In genomic region chr22:29603358-29604191, GRCh38 we compare ENCODE assay signal across 8 cellular contexts. TPM values are rescaled to one million over a fixed set of nuclear protein-coding genes. Genes with fewer than 3 reads are reported as not detected.
DNase-seq lines count a peak whose midpoint lies in the region; ATAC-seq and TF ChIP-seq lines count a peak whose summit lies in the region.

Gene NF2 (plus strand): TSS chr22:29603633. CDS start chr22:29603999, 366 bp downstream.

- peak within 1 kb of the TSS; percentile 35; the same call in 1 of the 2 replicates for H3K27ac ChIP-seq in PC-9
- H3K27ac ChIP-seq in epithelial cell of prostate, result peak within 1 kb of the TSS; percentile 67

- POLR2A ChIA-PET in PC-9 (lab: Charles Lee; ENCODE audit: unreplicated experiment), result interaction anchor here (0.7 kb wide), 1 partner anchor 9 kb away, joined by 3 read pairs; no protein-coding TSS in a partner anchor

- H3K36me3 ChIP-seq in PC-9 (ENCODE audit: low read depth), result no peaks in the 10 kb centered on the region; the same call in 1 of the 2 replicates

- BruUV-seq in PC-9 (replicated peaks; lab: Mats Ljungman, UMichigan), result no TSS peak

- CTCF ChIA-PET in PC-9 (lab: Charles Lee), result interaction anchor here (0.5 to 1.0 kb wide), 2 partner anchors 22 to 485 kb away, joined by 4 read pairs; no protein-coding TSS in a partner anchor

- peak within 1 kb of the TSS; percentile 92 for H2AFZ ChIP-seq in PC-9

- peaks cover 40% of the 10 kb centered on the region for H3K4me1 ChIP-seq in PC-9 (replicated peaks; ENCODE audit: insufficient read depth)

- peaks cover 50% of the 10 kb centered on the region for H3K79me2 ChIP-seq in PC-9 (ENCODE audit: low read depth)

- H3K9me3 ChIP-seq in PC-9 (ENCODE audit: insufficient read depth, low read depth), result no peaks in the 10 kb centered on the region

- DNase-seq in DMS53 (lab: John Stamatoyannopoulos, UW) (peak; percentile 95), PC-9 (peak; percentile 96 to 98), epithelial cell of prostate (ENCODE audit: low read depth, low spot score) (peak; percentile 96), mucosa of gallbladder (ENCODE audit: low spot score) (peak; percentile 99)
- peak; percentile 99 for DNase-seq in Jurkat, Clone E6-1 (ENCODE audit: low read depth, low spot score)
- peak; percentile 98 for DNase-seq in activated T-cell treated with anti-CD3 and anti-CD28 coated beads, Interleukin-2, amount 50 U/mL, for 1 hour
- peak; percentile 95 to 96 for DNase-seq in stimulated activated CD8-positive, alpha-beta memory T cell treated with anti-CD3 and anti-CD28 coated beads, Interleukin-4, amount 100 ng/mL, for 4 hours (ENCODE audit: low read depth in 2 of 2, low spot score in 1 of 2)

- H3F3A ChIP-seq in PC-9 (ENCODE audit: insufficient read depth, low read depth), result peaks cover 18% of the 10 kb centered on the region

- no peaks in the 10 kb centered on the region for H3K9me2 ChIP-seq in PC-9 (ENCODE audit: insufficient read depth)

- intact Hi-C loops in PC-9 (cut with micrococcal nuclease; ENCODE audit: unreplicated experiment), result no loop called here

- no peak for TF ChIP-seq CTCF in PC-9 (conservative IDR thresholded peaks at IDR 0.05)

- peak within 1 kb of the TSS; percentile 81 for H3K4me3 ChIP-seq in Jurkat, Clone E6-1 (ENCODE audit: low read length)
- H3K4me3 ChIP-seq in PC-9, result peak within 1 kb of the TSS; percentile 90

- peak; percentile 89 for ATAC-seq in GM21619 (IDR thresholded peaks at IDR 0.05; ENCODE audit: unreplicated experiment)

- H3K27me3 ChIP-seq in PC-9 (ENCODE audit: insufficient read depth, low read depth), result no peaks in the 10 kb centered on the region

- H3K4me2 ChIP-seq in PC-9, result peak within 1 kb of the TSS; percentile 99

- no peaks in the 10 kb centered on the region for H4K20me1 ChIP-seq in PC-9 (ENCODE audit: insufficient read depth)

RNA-seq across cellular contexts. Expression of gene NF2, which starts in this region (rescaled TPM):
- 15.1 TPM for polyA plus RNA-seq in Jurkat, Clone E6-1 (2012; ENCODE audit: insufficient read depth, insufficient read length)
- 58.5 and 73.2 TPM in 2 replicates for total RNA-seq in PC-9 (2021)
- 36.2 TPM for total RNA-seq in mucosa of gallbladder

Comparison
In these comparisons a context has a peak if more than half of its experiments do, and no peak if none do; other contexts are left out.
1. Peak in every context shown above with its lines: DNase-seq, ATAC-seq, H3K4me3 ChIP-seq and H3K27ac ChIP-seq.